24 cellular contexts compared by ENCODE assay signal in the genomic region with DNA sequence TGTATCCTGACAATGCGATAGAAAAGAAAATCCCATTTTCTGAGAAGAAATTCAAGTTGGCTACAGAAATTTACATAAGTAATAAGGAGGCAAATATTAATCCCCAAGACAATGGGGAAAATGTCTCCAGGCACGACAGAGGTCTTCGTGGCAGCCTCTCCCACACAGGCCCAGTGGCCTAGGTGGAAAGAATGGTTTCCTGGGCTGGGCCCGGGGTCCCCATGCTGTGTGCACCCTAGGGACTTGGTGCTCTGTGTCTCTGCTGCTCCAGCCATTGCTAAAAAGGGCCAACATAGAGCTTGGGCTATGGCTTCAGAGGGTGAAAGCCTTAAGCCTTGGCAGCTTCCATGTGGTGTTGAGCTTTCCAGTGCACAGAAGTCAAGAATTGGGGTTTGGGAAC.
"Had no signal": no experiment of that assay in that cellular context is flagged by ENCODE, and none has a peak within 500 bp of the region (broad histone marks: within the 10 kb centered on the region; RNA-seq: fewer than 3 reads in every experiment).

No MANE protein-coding gene starts in this region.

- H3K4me3 ChIP-seq: stomach, suprapubic skin, testis, thoracic aorta, thyroid gland, tibial artery, tibial nerve, transverse colon, upper lobe of left lung, upper lobe of right lung, uterus, vagina had no signal

- H3K27ac ChIP-seq: stomach, suprapubic skin, testis, thoracic aorta, thyroid gland, tibial artery, tibial nerve, transverse colon, upper lobe of left lung, upper lobe of right lung, uterus, vagina had no signal

- DNase-seq: stimulated activated CD4-positive, alpha-beta T cell treated with anti-CD3 and anti-CD28 coated beads, Interleukin-2, amount 100 ng/mL, for 48 hours; stimulated activated CD4-positive, alpha-beta T cell treated with anti-CD3 and anti-CD28 coated beads, Interleukin-4, amount 100 ng/mL, for 1 hour; stimulated activated CD4-positive, alpha-beta T cell treated with anti-CD3 and anti-CD28 coated beads, Interleukin-4, amount 100 ng/mL, for 24 hours; stimulated activated CD4-positive, alpha-beta T cell treated with anti-CD3 and anti-CD28 coated beads, Interleukin-4, amount 100 ng/mL, for 4 hours; stimulated activated CD8-positive, alpha-beta memory T cell treated with anti-CD3 and anti-CD28 coated beads, Interleukin-4, amount 100 ng/mL, for 48 hours; stimulated activated naive B cell treated with anti-CD40 and anti-IgM and Interleukin-4, amounts not matched to agents 10 μg/mL and 1 μg/mL and 100 μg/mL, for 72 hours; stimulated activated naive CD4-positive, alpha-beta T cell; stimulated activated naive CD4-positive, alpha-beta T cell treated with Interleukin-2 at 50 U/mL for 16 hours; stimulated activated naive CD8-positive, alpha-beta T cell treated with anti-CD3 and anti-CD28 coated beads, Interleukin-15, amount 100 ng/mL, for 72 hours; stimulated activated naive CD8-positive, alpha-beta T cell treated with anti-CD3 and anti-CD28 coated beads, Interleukin-15, Interleukin-2, amounts not matched to agents 100 U/mL and 50 U/mL, for 24 hours; stomach; substantia nigra; testis; thyroid gland; tibial artery; transverse colon; trophoblast cell; upper lobe of left lung; upper lobe of right lung; uterus had no signal

- H3K9me3 ChIP-seq: suprapubic skin, testis, thoracic aorta, thyroid gland, tibial artery, tibial nerve, transverse colon, upper lobe of left lung, upper lobe of right lung, uterus, vagina had no signal

- H3K36me3 ChIP-seq: stomach, suprapubic skin, thoracic aorta, thyroid gland, tibial artery, tibial nerve, transverse colon, upper lobe of left lung, upper lobe of right lung, uterus, vagina had no signal

- H3K4me1 ChIP-seq: testis, thyroid gland, upper lobe of right lung, uterus had no signal
